8 cellular contexts compared by ENCODE assay signal in genomic region chr2:144452169-144453038, GRCh38.
A peak's percentile ranks its signal among the peaks of the same experiment; 100 is the strongest.
DNase-seq lines count a peak whose midpoint lies in the region; ATAC-seq and TF ChIP-seq lines count a peak whose summit lies in the region.

No MANE protein-coding gene starts in this region.

- POLR2A ChIA-PET in GM10248 (lab: Yijun Ruan, JAX) = no interaction called here

- TF ChIP-seq CTCF in foreskin fibroblast (IDR thresholded peaks at IDR 0.05; ENCODE audit: low read depth, low read length) = peak; percentile 14
- TF ChIP-seq CTCF in retinal pigment epithelial cell (conservative IDR thresholded peaks at IDR 0.05; ENCODE audit: low read depth, low read length) = peak; percentile 31
- TF ChIP-seq CTCF in GM10248 (IDR thresholded peaks at IDR 0.05; ENCODE audit: control extremely low read depth, extremely low read depth, low read depth, missing control alignments) = no peak

- no peaks in the 10 kb centered on the region for H3K27me3 ChIP-seq in SJCRH30

- ATAC-seq in GM18868 (IDR thresholded peaks at IDR 0.05; ENCODE audit: unreplicated experiment) (no peak), esophagus mucosa (no peak)

- H3K4me3 ChIP-seq in SJCRH30 = peak overlapping the region; percentile 49
- H3K4me3 ChIP-seq in foreskin fibroblast (ENCODE audit: low read depth in 1 of 2, low read length in 2 of 2) = peak overlapping the region; percentile 21 to 32
- peak overlapping the region; percentile 38 for H3K4me3 ChIP-seq in retinal pigment epithelial cell (ENCODE audit: low read length)

- CTCF ChIA-PET in GM10248 (lab: Yijun Ruan, JAX) = interaction anchor here (0.8 to 1.6 kb wide), 5 partner anchors 11 to 18 kb away, joined by 3 to 5 read pairs (median 4); no protein-coding TSS in a partner anchor

- DNase-seq in ELF-1 (ENCODE audit: low read depth, low spot score) (peak; percentile 74), SJCRH30 (peak; percentile 59 to 80), foreskin fibroblast (peak in 1 of 2 donors; percentile 72), retinal pigment epithelial cell (ENCODE audit: low read depth) (no peak), GM10248 (ENCODE audit: extremely low spot score) (no peak)
- no peak for DNase-seq in stimulated activated CD8-positive, alpha-beta memory T cell treated with anti-CD3 and anti-CD28 coated beads, Interleukin-4, amount 100 ng/mL, for 48 hours

- H3K27ac ChIP-seq in SJCRH30 = peak overlapping the region; percentile 59

- no peaks in the 10 kb centered on the region for H3K9me3 ChIP-seq in SJCRH30 (replicated peaks)

- H3K4me1 ChIP-seq in SJCRH30 = peaks cover 20% of the 10 kb centered on the region

- H3K36me3 ChIP-seq in SJCRH30 = peaks cover 11% of the 10 kb centered on the region; the same call in 1 of the 2 replicates

Comparison
In these comparisons a context has a peak if more than half of its experiments do, and no peak if none do; other contexts are left out.
1. DNase-seq: peak in ELF-1 (single experiment) and SJCRH30 (2 of 2); none in retinal pigment epithelial cell (single experiment), GM10248 (single experiment) and stimulated activated CD8-positive, alpha-beta memory T cell treated with anti-CD3 and anti-CD28 coated beads, Interleukin-4, amount 100 ng/mL, for 48 hours (single experiment).
2. Peak in every context shown above with its lines, with median percentiles within 50 percentile points of each other: H3K4me3 ChIP-seq.